Comparison of ENCODE assay signal across 1 cellular context in genomic region chr11:58579192-58580129, GRCh38.
TF ChIP-seq lines count a peak whose summit lies in the region.

No MANE protein-coding gene starts in this region.

TF ChIP-seq in WTC11, 78 proteins besides CTCF, POLR2A, EP300 and RAD21 (continued from another document):
- TF ChIP-seq ARID4B (CRISPR knock-in tag; IDR thresholded peaks at IDR 0.05; ENCODE audit: borderline replicate concordance), result peak; percentile 65; the same call in 1 of the 2 replicates
- 0 out of 2 replicates have a peak, but pooled peaks have one; percentile 19 for TF ChIP-seq SP1 (CRISPR knock-in tag; conservative IDR thresholded peaks at IDR 0.05)
- no peak for TF ChIP-seq HMGA2 (CRISPR knock-in tag; IDR thresholded peaks at IDR 0.05)
- peak; percentile 50; the same call in 1 of the 2 replicates for TF ChIP-seq E2F5 (CRISPR knock-in tag; IDR thresholded peaks at IDR 0.05)
- TF ChIP-seq MYBL2 (CRISPR knock-in tag; IDR thresholded peaks at IDR 0.05), result peak; percentile 42; the same call in 1 of the 2 replicates
- TF ChIP-seq, protein P1, sequence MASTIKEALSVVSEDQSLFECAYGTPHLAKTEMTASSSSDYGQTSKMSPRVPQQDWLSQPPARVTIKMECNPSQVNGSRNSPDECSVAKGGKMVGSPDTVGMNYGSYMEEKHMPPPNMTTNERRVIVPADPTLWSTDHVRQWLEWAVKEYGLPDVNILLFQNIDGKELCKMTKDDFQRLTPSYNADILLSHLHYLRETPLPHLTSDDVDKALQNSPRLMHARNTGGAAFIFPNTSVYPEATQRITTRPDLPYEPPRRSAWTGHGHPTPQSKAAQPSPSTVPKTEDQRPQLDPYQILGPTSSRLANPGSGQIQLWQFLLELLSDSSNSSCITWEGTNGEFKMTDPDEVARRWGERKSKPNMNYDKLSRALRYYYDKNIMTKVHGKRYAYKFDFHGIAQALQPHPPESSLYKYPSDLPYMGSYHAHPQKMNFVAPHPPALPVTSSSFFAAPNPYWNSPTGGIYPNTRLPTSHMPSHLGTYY (CRISPR knock-in tag; IDR thresholded peaks at IDR 0.05), result no peak
- TF ChIP-seq NFATC4 (CRISPR knock-in tag; IDR thresholded peaks at IDR 0.05), result 0 out of 2 replicates have a peak, but pooled peaks have one; percentile 52
- peak; percentile 73 for TF ChIP-seq ZNF263 (CRISPR knock-in tag; IDR thresholded peaks at IDR 0.05; ENCODE audit: low read depth)
- TF ChIP-seq, protein P2, sequence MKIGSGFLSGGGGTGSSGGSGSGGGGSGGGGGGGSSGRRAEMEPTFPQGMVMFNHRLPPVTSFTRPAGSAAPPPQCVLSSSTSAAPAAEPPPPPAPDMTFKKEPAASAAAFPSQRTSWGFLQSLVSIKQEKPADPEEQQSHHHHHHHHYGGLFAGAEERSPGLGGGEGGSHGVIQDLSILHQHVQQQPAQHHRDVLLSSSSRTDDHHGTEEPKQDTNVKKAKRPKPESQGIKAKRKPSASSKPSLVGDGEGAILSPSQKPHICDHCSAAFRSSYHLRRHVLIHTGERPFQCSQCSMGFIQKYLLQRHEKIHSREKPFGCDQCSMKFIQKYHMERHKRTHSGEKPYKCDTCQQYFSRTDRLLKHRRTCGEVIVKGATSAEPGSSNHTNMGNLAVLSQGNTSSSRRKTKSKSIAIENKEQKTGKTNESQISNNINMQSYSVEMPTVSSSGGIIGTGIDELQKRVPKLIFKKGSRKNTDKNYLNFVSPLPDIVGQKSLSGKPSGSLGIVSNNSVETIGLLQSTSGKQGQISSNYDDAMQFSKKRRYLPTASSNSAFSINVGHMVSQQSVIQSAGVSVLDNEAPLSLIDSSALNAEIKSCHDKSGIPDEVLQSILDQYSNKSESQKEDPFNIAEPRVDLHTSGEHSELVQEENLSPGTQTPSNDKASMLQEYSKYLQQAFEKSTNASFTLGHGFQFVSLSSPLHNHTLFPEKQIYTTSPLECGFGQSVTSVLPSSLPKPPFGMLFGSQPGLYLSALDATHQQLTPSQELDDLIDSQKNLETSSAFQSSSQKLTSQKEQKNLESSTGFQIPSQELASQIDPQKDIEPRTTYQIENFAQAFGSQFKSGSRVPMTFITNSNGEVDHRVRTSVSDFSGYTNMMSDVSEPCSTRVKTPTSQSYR (CRISPR knock-in tag; IDR thresholded peaks at IDR 0.05), result 0 out of 2 replicates have a peak, but pooled peaks have one; percentile 28
- TF ChIP-seq, protein P3, sequence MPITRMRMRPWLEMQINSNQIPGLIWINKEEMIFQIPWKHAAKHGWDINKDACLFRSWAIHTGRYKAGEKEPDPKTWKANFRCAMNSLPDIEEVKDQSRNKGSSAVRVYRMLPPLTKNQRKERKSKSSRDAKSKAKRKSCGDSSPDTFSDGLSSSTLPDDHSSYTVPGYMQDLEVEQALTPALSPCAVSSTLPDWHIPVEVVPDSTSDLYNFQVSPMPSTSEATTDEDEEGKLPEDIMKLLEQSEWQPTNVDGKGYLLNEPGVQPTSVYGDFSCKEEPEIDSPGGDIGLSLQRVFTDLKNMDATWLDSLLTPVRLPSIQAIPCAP (CRISPR knock-in tag; IDR thresholded peaks at IDR 0.05), result 0 out of 2 replicates have a peak, but pooled peaks have one; percentile 44
- TF ChIP-seq NFE2L1 (CRISPR knock-in tag; IDR thresholded peaks at IDR 0.05), result 0 out of 2 replicates have a peak, but pooled peaks have one; percentile 59
- TF ChIP-seq NR1H2 (CRISPR knock-in tag; IDR thresholded peaks at IDR 0.05), result no peak
- TF ChIP-seq, protein P4, sequence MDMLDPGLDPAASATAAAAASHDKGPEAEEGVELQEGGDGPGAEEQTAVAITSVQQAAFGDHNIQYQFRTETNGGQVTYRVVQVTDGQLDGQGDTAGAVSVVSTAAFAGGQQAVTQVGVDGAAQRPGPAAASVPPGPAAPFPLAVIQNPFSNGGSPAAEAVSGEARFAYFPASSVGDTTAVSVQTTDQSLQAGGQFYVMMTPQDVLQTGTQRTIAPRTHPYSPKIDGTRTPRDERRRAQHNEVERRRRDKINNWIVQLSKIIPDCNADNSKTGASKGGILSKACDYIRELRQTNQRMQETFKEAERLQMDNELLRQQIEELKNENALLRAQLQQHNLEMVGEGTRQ (CRISPR knock-in tag; IDR thresholded peaks at IDR 0.05), result peak; percentile 96
- 0 out of 2 replicates have a peak, but pooled peaks have one; percentile 9 for TF ChIP-seq ZNF317 (CRISPR knock-in tag; IDR thresholded peaks at IDR 0.05; ENCODE audit: borderline replicate concordance, low read depth)
- TF ChIP-seq NR3C1 (CRISPR knock-in tag; conservative IDR thresholded peaks at IDR 0.05; ENCODE audit: low read depth), result no peak
